ENCODE assay signal across 11 cellular contexts in the genomic region with DNA sequence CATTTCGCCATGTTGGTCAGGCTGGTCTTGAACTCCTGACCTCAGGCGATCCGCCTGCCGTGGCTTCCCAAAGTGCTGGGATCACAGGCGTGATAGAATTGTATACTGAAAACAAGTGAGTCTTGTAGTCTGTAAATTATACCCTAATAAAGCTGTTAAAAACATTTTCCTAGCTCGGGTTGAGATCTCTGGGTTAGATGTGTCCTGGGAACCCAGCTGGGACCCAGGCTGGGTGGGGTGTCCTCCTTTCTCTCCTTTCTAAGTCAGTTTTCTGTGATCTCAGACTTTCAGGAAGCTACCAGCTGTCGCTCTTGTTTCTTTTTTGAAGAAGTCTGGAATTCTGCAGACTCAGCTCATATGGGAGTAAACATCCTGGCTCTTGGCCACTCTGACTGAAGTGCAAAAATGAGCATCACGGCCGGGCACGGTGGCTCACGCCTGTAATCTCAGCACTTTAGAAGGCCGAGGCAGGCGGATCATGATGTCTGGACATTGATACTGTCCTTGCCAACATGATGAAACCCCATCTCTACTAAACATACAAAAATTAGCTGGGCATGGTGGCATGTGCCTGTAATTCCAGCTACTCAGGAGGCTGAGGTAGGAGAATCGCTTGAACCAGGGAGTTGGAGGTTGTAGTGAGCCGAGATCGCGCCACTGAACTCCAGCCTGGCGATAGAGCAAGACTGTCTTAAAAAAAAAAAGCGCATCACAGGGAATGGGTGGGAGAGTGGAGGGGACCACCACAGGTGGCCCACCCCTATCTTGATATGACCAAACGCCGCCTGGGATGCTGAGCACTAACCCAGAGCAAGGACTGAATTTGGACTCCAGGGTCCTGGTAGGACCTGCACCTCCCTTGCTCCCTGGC. TPM values are rescaled to one million over a fixed set of nuclear protein-coding genes. Genes with fewer than 3 reads are reported as not detected.
DNase-seq lines count a peak whose midpoint lies in the region; ATAC-seq and TF ChIP-seq lines count a peak whose summit lies in the region.
"Had no signal": no experiment of that assay in that cellular context is flagged by ENCODE, and none has a peak within 500 bp of the region (broad histone marks: within the 10 kb centered on the region; RNA-seq: fewer than 3 reads in every experiment).

No MANE protein-coding gene starts in this region.

- H4K20me1 ChIP-seq in GM23338 (replicated peaks; ENCODE audit: insufficient read depth): no peaks in the 10 kb centered on the region

- H3K36me3 ChIP-seq in GM23338 (ENCODE audit: insufficient read depth): no peaks in the 10 kb centered on the region

- H3K36me3 Mint-ChIP-seq in GM23338 (ENCODE audit: low read depth): no peaks in the 10 kb centered on the region
- H3K36me3 Mint-ChIP-seq in T-helper 2 cell treated with Interferon-gamma antibody and Interleukin-4, amounts not matched to agents 5 μg/mL and 100 μg/mL, for 36 hours (ENCODE audit: low read depth): no peaks in the 10 kb centered on the region

- H3K27me3 ChIP-seq in GM23338 (ENCODE audit: insufficient read depth) (no peaks in the 10 kb centered on the region), layer of hippocampus (ENCODE audit: control insufficient read depth, insufficient read depth, low read length) (no peaks in the 10 kb centered on the region)

- no peaks in the 10 kb centered on the region for H3K9me2 ChIP-seq in GM23338 (ENCODE audit: insufficient read depth)

- H3K4me1 ChIP-seq in GM23338 (ENCODE audit: insufficient read depth): no peaks in the 10 kb centered on the region

- H3K4me2 ChIP-seq in GM23338: no peak overlapping the region

- no peak overlapping the region for H3K27ac ChIP-seq in GM23338 (ENCODE audit: low read depth)
- peak overlapping the region; percentile 59 for H3K27ac ChIP-seq in layer of hippocampus (ENCODE audit: low read depth, low read length)
- H3K27ac ChIP-seq in skin epidermis: peak overlapping the region in 15 of 21 experiments; percentile 35 to 72 (median 57)

- no peaks in the 10 kb centered on the region for H3K9me3 Mint-ChIP-seq in GM23338
- H3K9me3 Mint-ChIP-seq in T-helper 2 cell treated with Interferon-gamma antibody and Interleukin-4, amounts not matched to agents 5 μg/mL and 100 μg/mL, for 36 hours: no peaks in the 10 kb centered on the region
- H3K9me3 Mint-ChIP-seq: activated CD8-positive, alpha-beta T cell treated with anti-CD3 and anti-CD28 coated beads for 36 hours; neural crest cell had no signal

- H2AFZ ChIP-seq in GM23338: no peak overlapping the region

- no peaks in the 10 kb centered on the region for H3F3A ChIP-seq in GM23338 (replicated peaks; ENCODE audit: low read depth)

- H3K27me3 Mint-ChIP-seq in GM23338 (ENCODE audit: insufficient read depth, low read depth, poor library complexity): peaks cover 7% of the 10 kb centered on the region
- peaks cover 24% of the 10 kb centered on the region for H3K27me3 Mint-ChIP-seq in T-helper 2 cell treated with Interferon-gamma antibody and Interleukin-4, amounts not matched to agents 5 μg/mL and 100 μg/mL, for 36 hours (ENCODE audit: low read depth)

- ATAC-seq in GM23338: peak; percentile 13; the same call in 1 of the 3 replicates
- ATAC-seq: activated CD8-positive, alpha-beta T cell treated with anti-CD3 and anti-CD28 coated beads for 36 hours had no signal

- no peak overlapping the region for H3K4me3 ChIP-seq in GM23338
- no peak overlapping the region for H3K4me3 ChIP-seq in cardiac fibroblast (replicated peaks in 1 of 2; ENCODE audit: low read depth in 2 of 2, low read length in 2 of 2)
- no peak overlapping the region for H3K4me3 ChIP-seq in skin epidermis

- TF ChIP-seq CTCF in GM23338 (conservative IDR thresholded peaks at IDR 0.05; ENCODE audit: low read depth in 2 of 2): no peak
- TF ChIP-seq CTCF in cardiac fibroblast (IDR thresholded peaks at IDR 0.05; ENCODE audit: low read depth, low read length): no peak

- H3K27ac Mint-ChIP-seq in GM23338: no peak overlapping the region
- no peak overlapping the region for H3K27ac Mint-ChIP-seq in T-helper 2 cell treated with Interferon-gamma antibody and Interleukin-4, amounts not matched to agents 5 μg/mL and 100 μg/mL, for 36 hours
- H3K27ac Mint-ChIP-seq: activated CD8-positive, alpha-beta T cell treated with anti-CD3 and anti-CD28 coated beads for 36 hours had no signal

- peaks cover 25% of the 10 kb centered on the region for H3K4me1 Mint-ChIP-seq in GM23338
- H3K4me1 Mint-ChIP-seq in T-helper 2 cell treated with Interferon-gamma antibody and Interleukin-4, amounts not matched to agents 5 μg/mL and 100 μg/mL, for 36 hours (ENCODE audit: low read depth): no peaks in the 10 kb centered on the region
- H3K4me1 Mint-ChIP-seq: neural crest cell had no signal

- H3K4me3 Mint-ChIP-seq in GM23338: no peak overlapping the region
- no peak overlapping the region for H3K4me3 Mint-ChIP-seq in T-helper 2 cell treated with Interferon-gamma antibody and Interleukin-4, amounts not matched to agents 5 μg/mL and 100 μg/mL, for 36 hours
- H3K4me3 Mint-ChIP-seq: activated CD8-positive, alpha-beta T cell treated with anti-CD3 and anti-CD28 coated beads for 36 hours; neural crest cell had no signal

- DNase-seq in GM23338 (ENCODE audit: low spot score) (no peak), cardiac fibroblast (ENCODE audit: low read depth in 2 of 2) (peak; percentile 62 to 79), NCI-H128 (lab: John Stamatoyannopoulos, UW; ENCODE audit: unreplicated experiment) (no peak), NCI-H1436 (lab: John Stamatoyannopoulos, UW) (no peak), activated gamma-delta T cell treated with Interleukin-2 at 50 U/mL for 16 hours (no peak)
- no peak for DNase-seq in T-helper 2 cell treated with Interferon-gamma antibody and Interleukin-4, amounts not matched to agents 5 μg/mL and 100 μg/mL, for 36 hours (ENCODE audit: low spot score)
- DNase-seq: activated CD8-positive, alpha-beta T cell treated with anti-CD3 and anti-CD28 coated beads for 36 hours; stimulated activated naive CD4-positive, alpha-beta T cell had no signal

- no peaks in the 10 kb centered on the region for H3K79me2 ChIP-seq in GM23338 (replicated peaks; ENCODE audit: insufficient read depth)

TF ChIP-seq in GM23338, 12 proteins besides CTCF, POLR2A, EP300 and RAD21 (continues in another document):
- TF ChIP-seq ZNF331 (CRISPR knock-in tag; IDR thresholded peaks at IDR 0.05; ENCODE audit: low read depth): no peak
- no peak for TF ChIP-seq ZNF114 (CRISPR knock-in tag; IDR thresholded peaks at IDR 0.05)
- no peak for TF ChIP-seq EZH2phosphoT487 (IDR thresholded peaks at IDR 0.05; ENCODE audit: unreplicated experiment)
- TF ChIP-seq EZH2 (IDR thresholded peaks at IDR 0.05; ENCODE audit: low read depth, unreplicated experiment): no peak

RNA-seq across cellular contexts. Expression of gene PCIF1, which starts 9.9 kb away (rescaled TPM):
- 26.1 and 27.0 TPM in 2 replicates for total RNA-seq in GM23338 (2014; rRNA removed; shearing (Covaris generic))
- 28.3 and 37.0 TPM in 2 replicates for polyA plus RNA-seq in GM23338 (2016; fragmentation: Nextera tagmentation; extraction: Ambion mirVana)

RNA-seq across cellular contexts. Expression of gene PLTP, which starts 12.7 kb away (rescaled TPM):
- 141 and 160 TPM in 2 replicates for total RNA-seq in GM23338 (2014; rRNA removed; shearing (Covaris generic))
- polyA plus RNA-seq in GM23338 (2016; fragmentation: Nextera tagmentation; extraction: Ambion mirVana): 107 and 108 TPM in 2 replicates

RNA-seq across cellular contexts. Expression of gene CTSA, which starts 33.5 kb away (rescaled TPM):
- 31.4 and 39.9 TPM in 2 replicates for total RNA-seq in GM23338 (2014; rRNA removed; shearing (Covaris generic))
- 52.8 and 63.9 TPM in 2 replicates for polyA plus RNA-seq in GM23338 (2016; fragmentation: Nextera tagmentation; extraction: Ambion mirVana)

RNA-seq across cellular contexts. Expression of gene NEURL2, which starts 33.6 kb away (rescaled TPM):
- 7.6 and 10.9 TPM in 2 replicates for total RNA-seq in GM23338 (2014; rRNA removed; shearing (Covaris generic))
- 4.5 and 4.6 TPM in 2 replicates for polyA plus RNA-seq in GM23338 (2016; fragmentation: Nextera tagmentation; extraction: Ambion mirVana)

RNA-seq across cellular contexts. Expression of gene SPATA25, which starts 37.2 kb away (rescaled TPM):
- total RNA-seq in GM23338 (2014; rRNA removed; shearing (Covaris generic)): 1.0 and 7.5 TPM in 2 replicates
- polyA plus RNA-seq in GM23338 (2016; fragmentation: Nextera tagmentation; extraction: Ambion mirVana): 0.50 TPM in 1 of 2 replicates, not detected in the other

Comparison
In these comparisons a context has a peak if more than half of its experiments do, and no peak if none do; other contexts are left out.
1. DNase-seq: peak in cardiac fibroblast (2 of 2); none in GM23338 (single experiment), T-helper 2 cell treated with Interferon-gamma antibody and Interleukin-4, amounts not matched to agents 5 μg/mL and 100 μg/mL, for 36 hours (single experiment), NCI-H128 (single experiment), NCI-H1436 (single experiment) and activated gamma-delta T cell treated with Interleukin-2 at 50 U/mL for 16 hours (single experiment).